In genomic region chr3:51705276-51706020, GRCh38 we compare ENCODE assay signal across 29 cellular contexts. TPM values are rescaled to one million over a fixed set of nuclear protein-coding genes. Genes with fewer than 3 reads are reported as not detected.
DNase-seq lines count a peak whose midpoint lies in the region; ATAC-seq, FAIRE-seq and TF ChIP-seq lines count a peak whose summit lies in the region.
"Had no signal": no experiment of that assay in that cellular context is flagged by ENCODE, and none has a peak within 500 bp of the region (broad histone marks: within the 10 kb centered on the region; RNA-seq: fewer than 3 reads in every experiment).

No MANE protein-coding gene starts in this region.

- H3K36me3 ChIP-seq in heart right ventricle (peaks cover 0 to 51% (median 20%) of the 10 kb centered on the region in 9 donors), bronchial epithelial cell (ENCODE audit: control insufficient read depth, insufficient read depth, low read length) (peaks cover 3% of the 10 kb centered on the region), right lobe of liver (peaks cover 0 to 8% (median under 1%) of the 10 kb centered on the region in 4 donors)

- TF ChIP-seq CTCF in heart right ventricle (IDR thresholded peaks at IDR 0.05): no peak
- TF ChIP-seq CTCF in bronchial epithelial cell (IDR thresholded peaks at IDR 0.05; ENCODE audit: insufficient read depth, low read length, severe bottlenecking): no peak
- no peak for TF ChIP-seq CTCF in right lobe of liver (IDR thresholded peaks at IDR 0.05)

- DNase-seq in cardiac septum (ENCODE audit: low spot score) (peak; percentile 66), heart right ventricle (no peak), bronchial epithelial cell (ENCODE audit: low read depth) (no peak), right lobe of liver (peak in 2 of 3 donors; percentile 3 to 17), urothelium cell line (ENCODE audit: low spot score) (no peak), DMS153 treated with DMSO at 0.1 percent for 48 hours (lab: John Stamatoyannopoulos, UW; ENCODE audit: unreplicated experiment) (no peak), occipital lobe (lab: John Stamatoyannopoulos, UW) (no peak), iPS-NIHi7 (ENCODE audit: extremely low spot score) (no peak)
- DNase-seq: activated CD4-positive, alpha-beta T cell treated with anti-CD3 and anti-CD28 coated beads, Interleukin-2, amount 50 U/mL, for 48 hours; activated CD4-positive, CD25-positive, alpha-beta regulatory T cell; activated CD8-positive, alpha-beta memory T cell treated with anti-CD3 and anti-CD28 coated beads, Interleukin-2, amount 50 U/mL, for 4 hours; COR-L47; DMS79; GF-D8; kidney glomerular epithelial cell; mammary epithelial cell; NCI-H1694; NK-92 treated with Interleukin-12 subunit alpha and Interleukin-12 subunit beta, amount 100 ng/mL, for 24 hours; PC-9; SIG-M5; stimulated activated CD4-positive, alpha-beta T cell treated with anti-CD3 and anti-CD28 coated beads, Interleukin-2, amount 100 ng/mL, for 24 hours; SW 1271 had no signal

- H3K27ac ChIP-seq in heart right ventricle (no peak overlapping the region), right lobe of liver (no peak overlapping the region)
- H3K27ac ChIP-seq: BLaER1 treated with 17β-estradiol and CSF1 and Interleukin-3, amounts not matched to agents 10 nM and 100 nM; epithelial cell of prostate; PC-9 had no signal

- H3K9me3 ChIP-seq in heart right ventricle (no peaks in the 10 kb centered on the region), right lobe of liver (no peaks in the 10 kb centered on the region)
- H3K9me3 ChIP-seq: BLaER1 treated with 17β-estradiol and CSF1 and Interleukin-3, amounts not matched to agents 10 nM and 100 nM had no signal

- TF ChIP-seq POLR2A in right lobe of liver (IDR thresholded peaks at IDR 0.05): no peak

- FAIRE-seq in bronchial epithelial cell (lab: Jason Lieb, UNC) (peak; percentile 93), urothelium cell line (lab: Jason Lieb, UNC) (peak; percentile 83)
- FAIRE-seq: astrocyte had no signal

- H3K4me1 ChIP-seq in heart right ventricle (peaks cover 0 to 29% (median 5%) of the 10 kb centered on the region in 9 donors), right lobe of liver (peaks cover 0 to 3% (median 0%) of the 10 kb centered on the region in 4 donors)

- WGBS in heart right ventricle, 2 donors: 89 to 91% methylated on average over 8 of the region's 8 CpGs
- 89% methylated on average over 2 of the region's 8 CpGs for WGBS in right lobe of liver (ENCODE audit: insufficient coverage, low coverage, low lambda C conversion rate, missing lambda C conversion rate)

- H3K4me3 ChIP-seq in heart right ventricle (no peak overlapping the region), bronchial epithelial cell (ENCODE audit: low read depth, low read length) (no peak overlapping the region), right lobe of liver (no peak overlapping the region)
- H3K4me3 ChIP-seq: BLaER1 treated with 17β-estradiol and CSF1 and Interleukin-3, amounts not matched to agents 10 nM and 100 nM; PC-9; smooth muscle cell had no signal

- ATAC-seq in heart right ventricle (no peak), right lobe of liver (no peak)

- intact Hi-C loops in cardiac septum (cut with DNase I): no loop called here
- intact Hi-C loops in heart right ventricle (cut with DNase I): no loop called here
- intact Hi-C loops in right lobe of liver (cut with DNase I): no loop called here

- H3K27me3 ChIP-seq in heart right ventricle (peaks cover 0 to 3% (median 0%) of the 10 kb centered on the region in 7 donors), bronchial epithelial cell (ENCODE audit: control insufficient read depth, insufficient read depth, low read length) (peaks cover 16% of the 10 kb centered on the region), right lobe of liver (no peaks in the 10 kb centered on the region)

RNA-seq across cellular contexts. Expression of gene GRM2, which starts 1.4 kb away (rescaled TPM):
- total RNA-seq in cardiac septum (0.30 TPM), heart right ventricle (under 1 TPM in 9 of 10 donors, not detected in 1; 0.06 to 0.66 (median 0.39) TPM), bronchial epithelial cell (under 0.01 TPM in 2 replicates), right lobe of liver (1 to 10 TPM in 1 of 6 experiments, not detected in 5; 1.2 TPM), occipital lobe (12.5 TPM)
- polyA plus RNA-seq in heart right ventricle: under 1 TPM; 0.04 to 0.37 TPM
- total RNA-seq: H4, pulmonary artery endothelial cell had no signal
- polyA plus RNA-seq: AG04450 had no signal

RNA-seq across cellular contexts. Expression of gene TEX264, which starts 34.4 kb away (rescaled TPM):
- 28.8 TPM for total RNA-seq in cardiac septum
- 10 to 100 TPM; 28.4 to 50.1 (median 33.4) TPM for total RNA-seq in heart right ventricle
- polyA plus RNA-seq in heart right ventricle: 10 to 100 TPM; 66.7 to 87.0 TPM
- 36.1 and 52.9 TPM in 2 replicates for total RNA-seq in bronchial epithelial cell
- 10 to 100 TPM; 26.5 to 67.0 (median 40.8) TPM for total RNA-seq in right lobe of liver
- 15.9 TPM for total RNA-seq in occipital lobe

Comparison
In these comparisons a context has a peak if more than half of its experiments do, and no peak if none do; other contexts are left out.
1. DNase-seq: peak in cardiac septum (single experiment) and right lobe of liver (2 of 3); none in heart right ventricle (0 of 2), bronchial epithelial cell (single experiment), urothelium cell line (single experiment), DMS153 treated with DMSO at 0.1 percent for 48 hours (single experiment), occipital lobe (single experiment) and iPS-NIHi7 (single experiment).